In genomic region chr4:144411700-144412099, GRCh38 we compare ENCODE assay signal across 18 cellular contexts.
DNase-seq lines count a peak whose midpoint lies in the region; ATAC-seq, FAIRE-seq and TF ChIP-seq lines count a peak whose summit lies in the region.
"Had no signal": no experiment of that assay in that cellular context is flagged by ENCODE, and none has a peak within 500 bp of the region (broad histone marks: within the 10 kb centered on the region; RNA-seq: fewer than 3 reads in every experiment).

No MANE protein-coding gene starts in this region.

- H3K4me3 ChIP-seq in GM12865 (ENCODE audit: low read depth, low read length), result no peak overlapping the region
- H3K4me3 ChIP-seq: BLaER1, skin epidermis had no signal

- TF ChIP-seq CTCF in GM12865 (IDR thresholded peaks at IDR 0.05; ENCODE audit: insufficient read depth, low read depth, low read length, missing control alignments), result no peak

- ATAC-seq in GM21360 (IDR thresholded peaks at IDR 0.05; ENCODE audit: unreplicated experiment), result peak; percentile 67
- ATAC-seq in HG02623 (IDR thresholded peaks at IDR 0.05; ENCODE audit: unreplicated experiment), result peak; percentile 60
- ATAC-seq in HG03342 (IDR thresholded peaks at IDR 0.05; ENCODE audit: unreplicated experiment), result peak; percentile 58
- no peak for ATAC-seq in GM19463 (IDR thresholded peaks at IDR 0.05; ENCODE audit: unreplicated experiment)
- ATAC-seq: activated CD8-positive, alpha-beta memory T cell treated with anti-CD3 and anti-CD28 coated beads, Interleukin-2, amount 10 ng/mL, durations not matched to agents 7 days and 5 days; SK-N-SH treated with all-trans-retinoic acid at 6 μM for 48 hours had no signal

- DNase-seq in GM12865 (ENCODE audit: low read depth) (peak; percentile 9), NOMO-1 treated with DMSO at 0.1 percent for 48 hours (lab: John Stamatoyannopoulos, UW; ENCODE audit: unreplicated experiment) (no peak), RCC 7860 (ENCODE audit: low spot score) (no peak), NCI-H524 (lab: John Stamatoyannopoulos, UW) (no peak)
- DNase-seq: activated CD4-positive, alpha-beta T cell treated with anti-CD3 and anti-CD28 coated beads for 4 hours; activated CD8-positive, alpha-beta memory T cell treated with anti-CD3 and anti-CD28 coated beads, Interleukin-2, amount 10 ng/mL, durations not matched to agents 7 days and 5 days; kidney glomerular epithelial cell; MM.1S; stimulated activated CD8-positive, alpha-beta memory T cell treated with anti-CD3 and anti-CD28 coated beads, Interleukin-4, amount 100 ng/mL, for 48 hours had no signal

- FAIRE-seq in RCC 7860 (lab: Jason Lieb, UNC), result no peak
- FAIRE-seq: A204.1, frontal cortex had no signal
